In the genomic region with DNA sequence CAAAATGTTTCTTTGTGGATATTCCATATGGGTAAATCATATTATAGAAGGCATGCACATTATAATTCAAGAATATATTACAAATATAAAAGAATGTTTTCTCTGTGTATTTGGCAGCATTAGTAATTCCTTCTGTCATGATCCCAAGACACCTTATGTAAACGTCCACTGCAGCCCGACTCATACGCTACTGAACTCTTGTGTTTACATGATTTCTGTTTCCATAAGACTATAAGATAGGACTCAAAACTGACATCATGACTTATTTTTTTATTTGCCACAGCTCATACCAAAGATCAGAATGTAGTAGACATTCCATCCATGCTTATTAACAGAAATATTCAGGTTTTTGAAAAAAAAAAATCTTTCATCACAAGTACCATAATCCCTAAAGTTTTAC, we compare ENCODE assay signal across 26 cellular contexts.
DNase-seq lines count a peak whose midpoint lies in the region; ATAC-seq and TF ChIP-seq lines count a peak whose summit lies in the region.
"Had no signal": no experiment of that assay in that cellular context is flagged by ENCODE, and none has a peak within 500 bp of the region (broad histone marks: within the 10 kb centered on the region; RNA-seq: fewer than 3 reads in every experiment).

No MANE protein-coding gene starts in this region.

- no peaks in the 10 kb centered on the region for H3K27me3 ChIP-seq in heart right ventricle
- H3K27me3 ChIP-seq: BLaER1 treated with 17β-estradiol and CSF1 and Interleukin-3, amounts not matched to agents 10 nM and 100 nM; upper lobe of left lung had no signal

- no peak overlapping the region for H3K27ac ChIP-seq in heart right ventricle
- H3K27ac ChIP-seq: BLaER1 treated with 17β-estradiol and CSF1 and Interleukin-3, amounts not matched to agents 10 nM and 100 nM; PC-9; prostate gland; upper lobe of left lung had no signal

- H3K27ac Mint-ChIP-seq in stimulated activated effector memory CD8-positive, alpha-beta T cell treated with anti-CD3 and anti-CD28 coated beads, Interleukin-12 subunit alpha, Interleukin-12 subunit beta, amount 100 ng/mL, for 72 hours, result no peak overlapping the region
- H3K27ac Mint-ChIP-seq: activated B cell treated with CpG ODN at 0.5 μM for 24 hours; activated naive CD4-positive, alpha-beta T cell treated with anti-CD3 and anti-CD28 coated beads, Interleukin-2, amount 50 U/mL, for 72 hours had no signal

- no peaks in the 10 kb centered on the region for H3K36me3 ChIP-seq in heart right ventricle
- H3K36me3 ChIP-seq: prostate gland, upper lobe of left lung had no signal

- H3K36me3 Mint-ChIP-seq in stimulated activated effector memory CD8-positive, alpha-beta T cell treated with anti-CD3 and anti-CD28 coated beads, Interleukin-12 subunit alpha, Interleukin-12 subunit beta, amount 100 ng/mL, for 72 hours, result no peaks in the 10 kb centered on the region
- H3K36me3 Mint-ChIP-seq: activated naive CD4-positive, alpha-beta T cell treated with anti-CD3 and anti-CD28 coated beads, Interleukin-2, amount 50 U/mL, for 72 hours had no signal

- H3K9me3 Mint-ChIP-seq in stimulated activated effector memory CD8-positive, alpha-beta T cell treated with anti-CD3 and anti-CD28 coated beads, Interleukin-12 subunit alpha, Interleukin-12 subunit beta, amount 100 ng/mL, for 72 hours, result no peaks in the 10 kb centered on the region
- H3K9me3 Mint-ChIP-seq: activated B cell treated with CpG ODN at 0.5 μM for 24 hours; activated naive CD4-positive, alpha-beta T cell treated with anti-CD3 and anti-CD28 coated beads, Interleukin-2, amount 50 U/mL, for 72 hours; neural crest cell had no signal

- TF ChIP-seq CTCF in choroid plexus epithelial cell (conservative IDR thresholded peaks at IDR 0.05; ENCODE audit: low read depth, low read length) (no peak), heart right ventricle (IDR thresholded peaks at IDR 0.05) (no peak)

- intact Hi-C loops in heart right ventricle (cut with DNase I), result no loop called here

- no peak for ATAC-seq in HG03097 (IDR thresholded peaks at IDR 0.05; ENCODE audit: low FRiP score, unreplicated experiment)
- no peak for ATAC-seq in heart right ventricle
- ATAC-seq in stimulated activated effector memory CD8-positive, alpha-beta T cell treated with anti-CD3 and anti-CD28 coated beads, Interleukin-12 subunit alpha, Interleukin-12 subunit beta, amount 100 ng/mL, for 72 hours, result no peak
- ATAC-seq: activated naive CD4-positive, alpha-beta T cell treated with anti-CD3 and anti-CD28 coated beads, Interleukin-2, amount 50 U/mL, for 72 hours had no signal

- DNase-seq in AG08396 (ENCODE audit: low spot score), result peak; percentile 24
- peak; percentile 4 for DNase-seq in M059J (ENCODE audit: low read depth)
- peak; percentile 74 for DNase-seq in choroid plexus epithelial cell (ENCODE audit: low read depth)
- DNase-seq in kidney tubule cell (ENCODE audit: low spot score), result peak; percentile 4
- no peak for DNase-seq in SHP77 treated with DMSO at 0.1 percent for 48 hours (lab: John Stamatoyannopoulos, UW)
- no peak for DNase-seq in heart right ventricle
- DNase-seq in stimulated activated effector memory CD8-positive, alpha-beta T cell treated with anti-CD3 and anti-CD28 coated beads, Interleukin-12 subunit alpha, Interleukin-12 subunit beta, amount 100 ng/mL, for 72 hours (ENCODE audit: low spot score in 2 of 2), result no peak
- DNase-seq: activated B cell treated with CpG ODN at 0.5 μM for 24 hours; activated CD4-positive, alpha-beta T cell treated with anti-CD3 and anti-CD28 coated beads, Interleukin-2, amount 50 U/mL, for 48 hours; activated CD8-positive, alpha-beta memory T cell treated with anti-CD3 and anti-CD28 coated beads, Interleukin-2, amount 50 U/mL, for 4 hours; Caco-2; effector CD8-positive, alpha-beta T cell; erythroblast; kidney glomerular epithelial cell; NCI-H1436; NCI-H510A; PC-9; SHP77; SW 1271; T1000; upper lobe of left lung had no signal

- H3K4me1 Mint-ChIP-seq in stimulated activated effector memory CD8-positive, alpha-beta T cell treated with anti-CD3 and anti-CD28 coated beads, Interleukin-12 subunit alpha, Interleukin-12 subunit beta, amount 100 ng/mL, for 72 hours, result no peaks in the 10 kb centered on the region

- H3K4me3 ChIP-seq in choroid plexus epithelial cell (ENCODE audit: low read depth, low read length) (no peak overlapping the region), heart right ventricle (no peak overlapping the region)
- H3K4me3 ChIP-seq: BLaER1 treated with 17β-estradiol and CSF1 and Interleukin-3, amounts not matched to agents 10 nM and 100 nM; PC-9; prostate gland; upper lobe of left lung had no signal

- no peaks in the 10 kb centered on the region for H3K4me1 ChIP-seq in heart right ventricle
- H3K4me1 ChIP-seq: Caco-2, prostate gland, upper lobe of left lung had no signal

- no peaks in the 10 kb centered on the region for H3K9me3 ChIP-seq in heart right ventricle
- H3K9me3 ChIP-seq: BLaER1 treated with 17β-estradiol and CSF1 and Interleukin-3, amounts not matched to agents 10 nM and 100 nM; Caco-2; prostate gland; upper lobe of left lung had no signal

- no peak overlapping the region for H3K4me3 Mint-ChIP-seq in stimulated activated effector memory CD8-positive, alpha-beta T cell treated with anti-CD3 and anti-CD28 coated beads, Interleukin-12 subunit alpha, Interleukin-12 subunit beta, amount 100 ng/mL, for 72 hours
- H3K4me3 Mint-ChIP-seq: activated B cell treated with CpG ODN at 0.5 μM for 24 hours, neural crest cell had no signal

- 68 to 70% methylated on average over 3 of the region's 3 CpGs for WGBS in heart right ventricle, 2 donors

Comparison
In these comparisons a context has a peak if more than half of its experiments do, and no peak if none do; other contexts are left out.
1. DNase-seq: peak in AG08396 (single experiment), M059J (single experiment), choroid plexus epithelial cell (single experiment) and kidney tubule cell (single experiment); none in SHP77 treated with DMSO at 0.1 percent for 48 hours (single experiment), heart right ventricle (0 of 2) and stimulated activated effector memory CD8-positive, alpha-beta T cell treated with anti-CD3 and anti-CD28 coated beads, Interleukin-12 subunit alpha, Interleukin-12 subunit beta, amount 100 ng/mL, for 72 hours (0 of 2).